In the genomic region with DNA sequence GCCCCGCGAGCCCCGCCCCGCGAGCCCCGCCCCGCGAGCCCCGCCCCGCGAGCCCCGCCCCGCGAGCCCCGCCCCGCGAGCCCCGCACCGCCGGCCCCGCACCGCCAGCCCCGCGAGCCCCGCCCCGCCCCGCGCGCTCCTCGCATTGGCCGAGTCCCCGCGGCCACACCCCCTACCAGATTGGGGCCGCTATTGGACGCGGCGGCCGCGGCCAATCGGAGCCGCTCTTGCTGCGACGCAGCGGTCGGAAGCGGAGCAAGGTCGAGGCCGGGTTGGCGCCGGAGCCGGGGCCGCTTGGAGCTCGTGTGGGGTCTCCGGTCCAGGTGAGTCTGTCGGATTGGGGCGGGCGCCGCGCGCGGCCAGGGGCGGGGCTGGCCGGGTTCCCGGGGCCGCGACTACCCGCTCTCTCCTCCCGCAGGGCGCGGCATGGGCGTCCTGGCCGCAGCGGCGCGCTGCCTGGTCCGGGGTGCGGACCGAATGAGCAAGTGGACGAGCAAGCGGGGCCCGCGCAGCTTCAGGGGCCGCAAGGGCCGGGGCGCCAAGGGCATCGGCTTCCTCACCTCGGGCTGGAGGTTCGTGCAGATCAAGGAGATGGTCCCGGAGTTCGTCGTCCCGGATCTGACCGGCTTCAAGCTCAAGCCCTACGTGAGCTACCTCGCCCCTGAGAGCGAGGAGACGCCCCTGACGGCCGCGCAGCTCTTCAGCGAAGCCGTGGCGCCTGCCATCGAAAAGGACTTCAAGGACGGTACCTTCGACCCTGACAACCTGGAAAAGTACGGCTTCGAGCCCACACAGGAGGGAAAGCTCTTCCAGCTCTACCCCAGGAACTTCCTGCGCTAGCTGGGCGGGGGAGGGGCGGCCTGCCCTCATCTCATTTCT, we compare ENCODE assay signal across 8 cellular contexts. TPM values are rescaled to one million over a fixed set of nuclear protein-coding genes. Genes with fewer than 3 reads are reported as not detected.
DNase-seq lines count a peak whose midpoint lies in the region; ATAC-seq and TF ChIP-seq lines count a peak whose summit lies in the region.

A gene (plus strand): TSS at position 224 of the 879 bp plus-strand sequence. CDS start 203 bp downstream, at position 427.

- H3K27me3 Mint-ChIP-seq in activated CD4-positive, alpha-beta T cell treated with anti-CD3 and anti-CD28 coated beads, Interleukin-2, amount 10 ng/mL, durations not matched to agents 24 days and 14 days: no peaks in the 10 kb centered on the region

- H3K9me3 ChIP-seq in colonic mucosa: no peaks in the 10 kb centered on the region

- H3K4me1 Mint-ChIP-seq in activated CD4-positive, alpha-beta T cell treated with anti-CD3 and anti-CD28 coated beads, Interleukin-2, amount 10 ng/mL, durations not matched to agents 24 days and 14 days: peaks cover 13% of the 10 kb centered on the region

- peak within 1 kb of the TSS; percentile 91 to 93 for H3K9ac ChIP-seq in colonic mucosa (ENCODE audit: low read depth in 2 of 2, low read length in 2 of 2)

- intact Hi-C loops in activated CD4-positive, alpha-beta T cell treated with anti-CD3 and anti-CD28 coated beads, Interleukin-2, amount 10 ng/mL, durations not matched to agents 24 days and 14 days (cut with micrococcal nuclease): loop anchor here (1.0 to 5.0 kb wide), 6 partner anchors 17 to 760 kb away; a partner anchor contains a TSS
- intact Hi-C loops in colonic mucosa (cut with DNase I): no loop called here
- intact Hi-C loops in left colon (cut with DNase I, micrococcal nuclease): no loop called here

- peak within 1 kb of the TSS; percentile 89 for H3K27ac ChIP-seq in colonic mucosa

- peaks cover 6% of the 10 kb centered on the region for H3K4me1 ChIP-seq in colonic mucosa

- DNase-seq in AG09319 (ENCODE audit: extremely low read depth, low read depth) (peak; percentile 38), NCI-H524 treated with DMSO at 0.1 percent for 48 hours (lab: John Stamatoyannopoulos, UW) (peak; percentile 50), colonic mucosa (peak; percentile 92), left colon (peak; percentile 88 to 95)
- peak; percentile 98 for DNase-seq in activated CD4-positive, alpha-beta T cell treated with anti-CD3 and anti-CD28 coated beads, Interleukin-2, amount 10 ng/mL, durations not matched to agents 24 days and 14 days
- DNase-seq in stimulated activated CD4-positive, alpha-beta T cell treated with anti-CD3 and anti-CD28 coated beads, Interleukin-1b, Interleukin-23, amount 100 ng/mL, for 48 hours: peak; percentile 87

- no peaks in the 10 kb centered on the region for H3K27me3 ChIP-seq in colonic mucosa

- peaks cover 27% of the 10 kb centered on the region for H3K36me3 Mint-ChIP-seq in activated CD4-positive, alpha-beta T cell treated with anti-CD3 and anti-CD28 coated beads, Interleukin-2, amount 10 ng/mL, durations not matched to agents 24 days and 14 days (ENCODE audit: low read depth)

- ATAC-seq in GM19025 (IDR thresholded peaks at IDR 0.05; ENCODE audit: low read depth, unreplicated experiment) (peak; percentile 88), HG03280 (IDR thresholded peaks at IDR 0.05; ENCODE audit: unreplicated experiment) (peak; percentile 87), left colon (peak; percentile 69)

- peak within 1 kb of the TSS; percentile 81 for H3K27ac Mint-ChIP-seq in activated CD4-positive, alpha-beta T cell treated with anti-CD3 and anti-CD28 coated beads, Interleukin-2, amount 10 ng/mL, durations not matched to agents 24 days and 14 days

- peak within 1 kb of the TSS; percentile 86 for H3K4me3 Mint-ChIP-seq in activated CD4-positive, alpha-beta T cell treated with anti-CD3 and anti-CD28 coated beads, Interleukin-2, amount 10 ng/mL, durations not matched to agents 24 days and 14 days

- no peaks in the 10 kb centered on the region for H3K9me3 Mint-ChIP-seq in activated CD4-positive, alpha-beta T cell treated with anti-CD3 and anti-CD28 coated beads, Interleukin-2, amount 10 ng/mL, durations not matched to agents 24 days and 14 days

- no peak for TF ChIP-seq CTCF in AG09319 (IDR thresholded peaks at IDR 0.05; ENCODE audit: low read depth, low read length)
- TF ChIP-seq CTCF in colonic mucosa (IDR thresholded peaks at IDR 0.05): no peak

- H3K36me3 ChIP-seq in colonic mucosa: no peaks in the 10 kb centered on the region

- peak within 1 kb of the TSS; percentile 90 for H3K4me3 ChIP-seq in colonic mucosa

RNA-seq across cellular contexts. Expression of the gene that starts here (rescaled TPM):
- 52.8 and 53.9 TPM in 2 replicates for total RNA-seq in activated CD4-positive, alpha-beta T cell treated with anti-CD3 and anti-CD28 coated beads, Interleukin-2, amount 10 ng/mL, durations not matched to agents 24 days and 14 days
- total RNA-seq in colonic mucosa (100 to 1,000 TPM in 1 of 2 donors, 10 to 100 TPM in 1; 94.4 to 146 TPM), left colon (100 to 1,000 TPM; 109 to 136 TPM)

Comparison
In these comparisons a context has a peak if more than half of its experiments do, and no peak if none do; other contexts are left out.
1. Peak in every context shown above with its lines: DNase-seq, ATAC-seq, H3K4me3 ChIP-seq and H3K27ac ChIP-seq.
2. DNase-seq: peak in every context shown above with its lines; median percentile 98 in activated CD4-positive, alpha-beta T cell treated with anti-CD3 and anti-CD28 coated beads, Interleukin-2, amount 10 ng/mL, durations not matched to agents 24 days and 14 days; 92 in colonic mucosa; 92 in left colon; 87 in stimulated activated CD4-positive, alpha-beta T cell treated with anti-CD3 and anti-CD28 coated beads, Interleukin-1b, Interleukin-23, amount 100 ng/mL, for 48 hours; 50 in NCI-H524 treated with DMSO at 0.1 percent for 48 hours; 38 in AG09319.